14 cellular contexts compared by ENCODE assay signal in genomic region chr18:55862693-55863485, GRCh38.
DNase-seq lines count a peak whose midpoint lies in the region; ATAC-seq and TF ChIP-seq lines count a peak whose summit lies in the region.
"Had no signal": no experiment of that assay in that cellular context is flagged by ENCODE, and none has a peak within 500 bp of the region (broad histone marks: within the 10 kb centered on the region; RNA-seq: fewer than 3 reads in every experiment).

No MANE protein-coding gene starts in this region.

- peaks cover 13% of the 10 kb centered on the region; the same call in 1 of the 2 replicates for H3F3A ChIP-seq in GM23248 (ENCODE audit: insufficient read depth)

- H3K36me3 ChIP-seq in GM23248 (ENCODE audit: low read depth): no peaks in the 10 kb centered on the region
- no peaks in the 10 kb centered on the region for H3K36me3 ChIP-seq in psoas muscle (ENCODE audit: insufficient read depth in 1 of 2, low read depth in 1 of 2)
- H3K36me3 ChIP-seq in ovary: no peaks in the 10 kb centered on the region

- no peaks in the 10 kb centered on the region for H3K9me2 ChIP-seq in GM23248 (ENCODE audit: insufficient read depth)

- TF ChIP-seq EP300 in ovary (IDR thresholded peaks at IDR 0.05): no peak

- no peak for ATAC-seq in psoas muscle

- H3K27me3 ChIP-seq in GM23248 (replicated peaks; ENCODE audit: insufficient read depth) (no peaks in the 10 kb centered on the region), psoas muscle (ENCODE audit: insufficient read depth in 3 of 3, low read length in 2 of 3) (peaks cover 0 to 70% (median 6%) of the 10 kb centered on the region in 3 donors), ovary (no peaks in the 10 kb centered on the region)

- no peak for TF ChIP-seq POLR2A in ovary (IDR thresholded peaks at IDR 0.05)

- H4K20me1 ChIP-seq in GM23248 (ENCODE audit: insufficient read depth): no peaks in the 10 kb centered on the region

- H3K9ac ChIP-seq in GM23248: peak overlapping the region; percentile 36; the same call in 1 of the 2 replicates

- H3K9me3 ChIP-seq in GM23248 (ENCODE audit: low read depth) (no peaks in the 10 kb centered on the region), psoas muscle (no peaks in the 10 kb centered on the region), ovary (no peaks in the 10 kb centered on the region)

- peak overlapping the region; percentile 96 for H3K4me2 ChIP-seq in GM23248 (ENCODE audit: unreplicated experiment)

- DNase-seq in AG20443 (ENCODE audit: low spot score): peak; percentile 16
- peak; percentile 51 for DNase-seq in GM23248
- peak; percentile 6 for DNase-seq in cerebellum (ENCODE audit: low spot score)
- no peak for DNase-seq in psoas muscle
- no peak for DNase-seq in HuH-7.5 (ENCODE audit: low spot score)
- DNase-seq in ovary: no peak
- DNase-seq in activated naive CD4-positive, alpha-beta T cell treated with anti-CD3 and anti-CD28 coated beads, Interleukin-2, amount 50 U/mL, for 16 hours: no peak
- DNase-seq: amniotic stem cell; KBM-7; NCI-H1092; NCI-H2227 treated with DMSO at 0.1 percent for 48 hours; nephron progenitor cell; SHP77 treated with DMSO at 0.1 percent for 48 hours; stimulated activated CD4-positive, alpha-beta T cell treated with anti-CD3 and anti-CD28 coated beads, Interleukin-2, amount 100 ng/mL, for 24 hours had no signal

- 16 to 17% methylated on average over 22 of the region's 22 CpGs for WGBS in GM23248 (ENCODE audit: low coverage in 1 of 2, low lambda C conversion rate in 2 of 2, missing lambda C conversion rate in 2 of 2), 2 experiments
- 39 to 49% (median 43%) methylated on average over 22 of the region's 22 CpGs for WGBS in psoas muscle, 3 donors
- WGBS in ovary, 3 donors: 87 to 91% (median 89%) methylated on average over 22 of the region's 22 CpGs

- no peak for TF ChIP-seq CTCF in psoas muscle (IDR thresholded peaks at IDR 0.05)
- no peak for TF ChIP-seq CTCF in ovary (IDR thresholded peaks at IDR 0.05)

- peaks cover 27% of the 10 kb centered on the region for H3K4me1 ChIP-seq in GM23248 (ENCODE audit: insufficient read depth)
- peaks cover 8% of the 10 kb centered on the region for H3K4me1 ChIP-seq in psoas muscle
- H3K4me1 ChIP-seq in ovary (ENCODE audit: insufficient read depth): peaks cover 4% of the 10 kb centered on the region

- H3K4me3 ChIP-seq in GM23248 (peak overlapping the region; percentile 71), psoas muscle (peak overlapping the region; percentile 20), ovary (no peak overlapping the region)

- H3K27ac ChIP-seq in GM23248: no peak overlapping the region
- no peak overlapping the region for H3K27ac ChIP-seq in psoas muscle
- H3K27ac ChIP-seq in ovary: no peak overlapping the region

- H3K79me2 ChIP-seq in GM23248 (ENCODE audit: insufficient read depth): no peaks in the 10 kb centered on the region

- intact Hi-C loops in psoas muscle (cut with DNase I) (loop anchor here in 1 of 2 donors (10.0 kb wide), 1 partner anchor 448 kb away; no protein-coding TSS in a partner anchor), ovary (cut with DNase I) (loop anchor here in 2 of 4 donors (10.0 kb wide), 2 partner anchors 458 to 628 kb away; no protein-coding TSS in a partner anchor)

- in situ Hi-C loops in GM23248 (cut with MboI): loop anchor here (5.0 to 25.0 kb wide), 2 partner anchors 446 to 699 kb away; no protein-coding TSS in a partner anchor

- peak overlapping the region; percentile 91 for H2AFZ ChIP-seq in GM23248

Comparison
In these comparisons a context has a peak if more than half of its experiments do, and no peak if none do; other contexts are left out.
1. DNase-seq: peak in AG20443 (single experiment), GM23248 (single experiment) and cerebellum (single experiment); none in psoas muscle (0 of 2), HuH-7.5 (single experiment), ovary (0 of 5) and activated naive CD4-positive, alpha-beta T cell treated with anti-CD3 and anti-CD28 coated beads, Interleukin-2, amount 50 U/mL, for 16 hours (single experiment).